8 cellular contexts compared by ENCODE assay signal in the genomic region with DNA sequence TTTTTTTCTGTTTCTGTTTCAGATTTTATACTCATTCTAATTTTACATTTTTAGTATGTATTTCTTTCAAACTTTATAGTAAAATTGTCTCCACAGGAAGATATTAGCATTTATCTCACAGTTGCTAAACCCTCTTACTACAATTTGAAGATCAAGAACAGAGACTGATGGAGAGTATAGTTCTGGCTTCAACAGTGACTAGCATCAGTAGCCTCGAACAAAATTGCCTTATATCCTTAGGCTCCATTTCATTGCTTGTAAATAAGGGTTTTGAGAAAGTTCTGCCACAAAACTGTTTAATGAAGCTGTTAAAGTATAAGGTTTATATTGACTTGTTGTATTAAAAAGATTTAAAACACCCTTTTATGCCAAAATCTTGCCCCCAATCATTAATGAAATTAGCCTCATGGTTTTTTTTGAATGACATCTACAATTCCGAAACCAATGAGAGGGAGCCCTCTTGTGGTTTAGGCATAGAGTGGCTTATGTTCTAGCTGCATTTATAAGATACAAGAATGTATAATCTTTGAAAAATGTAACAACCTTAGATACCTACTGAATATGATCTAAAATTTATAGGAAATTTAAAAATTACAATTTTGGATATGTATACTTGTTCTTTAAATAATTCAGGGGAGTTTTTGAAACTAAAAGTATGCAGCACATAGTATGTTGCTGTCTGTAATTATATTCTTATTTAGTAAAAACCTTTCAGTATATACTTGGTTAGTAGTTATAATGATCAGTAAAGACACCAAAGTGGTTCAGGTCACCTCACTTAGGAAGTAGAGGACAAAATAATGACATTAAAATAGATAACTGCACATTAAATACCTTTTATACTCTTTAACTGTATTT.
A peak's percentile ranks its signal among the peaks of the same experiment; 100 is the strongest.
DNase-seq lines count a peak whose midpoint lies in the region; ATAC-seq and TF ChIP-seq lines count a peak whose summit lies in the region.

No MANE protein-coding gene starts in this region.

- no peaks in the 10 kb centered on the region for H3K4me1 Mint-ChIP-seq in activated CD4-positive, alpha-beta memory T cell treated with anti-CD3 and anti-CD28 coated beads for 36 hours (ENCODE audit: low read depth)

- no peak overlapping the region for H3K27ac Mint-ChIP-seq in activated CD4-positive, alpha-beta memory T cell treated with anti-CD3 and anti-CD28 coated beads for 36 hours

- H3K9me3 Mint-ChIP-seq in activated CD4-positive, alpha-beta memory T cell treated with anti-CD3 and anti-CD28 coated beads for 36 hours, result no peaks in the 10 kb centered on the region

- peak; percentile 90 for TF ChIP-seq CTCF in fibroblast of the aortic adventitia (IDR thresholded peaks at IDR 0.05; ENCODE audit: insufficient read depth, low read length)

- no peak overlapping the region for H3K4me3 Mint-ChIP-seq in activated CD4-positive, alpha-beta memory T cell treated with anti-CD3 and anti-CD28 coated beads for 36 hours

- CTCF ChIA-PET in activated CD4-positive, alpha-beta memory T cell treated with anti-CD3 and anti-CD28 coated beads for 36 hours (lab: Charles Lee), result interaction anchor here (0.5 to 1.4 kb wide), 6 partner anchors 15 to 273 kb away, joined by 3 to 4 read pairs (median 4); no protein-coding TSS in a partner anchor

- intact Hi-C loops in activated CD4-positive, alpha-beta memory T cell treated with anti-CD3 and anti-CD28 coated beads for 36 hours (cut with micrococcal nuclease), result loop anchor here (5.0 kb wide), 2 partner anchors 410 to 1125 kb away; no protein-coding TSS in a partner anchor

- peak; percentile 55 for ATAC-seq in GM19452 (IDR thresholded peaks at IDR 0.05; ENCODE audit: unreplicated experiment)

- DNase-seq in DMS53 treated with DMSO at 0.1 percent for 48 hours (lab: John Stamatoyannopoulos, UW; ENCODE audit: unreplicated experiment) (peak; percentile 47), HT-29 (ENCODE audit: low spot score) (peak; percentile 74), SK-N-DZ (ENCODE audit: low spot score) (peak; percentile 1), fibroblast of the aortic adventitia (ENCODE audit: low read depth) (peak; percentile 73), retina (peak; percentile 14)
- DNase-seq in activated CD4-positive, alpha-beta memory T cell treated with anti-CD3 and anti-CD28 coated beads for 36 hours, result no peak
- DNase-seq in activated T-cell treated with anti-CD3 and anti-CD28 coated beads, Interleukin-2, amount 50 U/mL, for 1 hour, result no peak

- POLR2A ChIA-PET in activated CD4-positive, alpha-beta memory T cell treated with anti-CD3 and anti-CD28 coated beads for 36 hours (lab: Charles Lee), result no interaction called here

- no peak overlapping the region for H3K4me3 ChIP-seq in fibroblast of the aortic adventitia (ENCODE audit: low read depth, low read length)

- H3K27me3 Mint-ChIP-seq in activated CD4-positive, alpha-beta memory T cell treated with anti-CD3 and anti-CD28 coated beads for 36 hours, result no peaks in the 10 kb centered on the region

- no peaks in the 10 kb centered on the region for H3K36me3 Mint-ChIP-seq in activated CD4-positive, alpha-beta memory T cell treated with anti-CD3 and anti-CD28 coated beads for 36 hours

Comparison
In these comparisons a context has a peak if more than half of its experiments do, and no peak if none do; other contexts are left out.
1. DNase-seq: peak in DMS53 treated with DMSO at 0.1 percent for 48 hours (single experiment), HT-29 (single experiment), SK-N-DZ (single experiment), fibroblast of the aortic adventitia (single experiment) and retina (single experiment); none in activated CD4-positive, alpha-beta memory T cell treated with anti-CD3 and anti-CD28 coated beads for 36 hours (single experiment) and activated T-cell treated with anti-CD3 and anti-CD28 coated beads, Interleukin-2, amount 50 U/mL, for 1 hour (single experiment).